In the genomic region with DNA sequence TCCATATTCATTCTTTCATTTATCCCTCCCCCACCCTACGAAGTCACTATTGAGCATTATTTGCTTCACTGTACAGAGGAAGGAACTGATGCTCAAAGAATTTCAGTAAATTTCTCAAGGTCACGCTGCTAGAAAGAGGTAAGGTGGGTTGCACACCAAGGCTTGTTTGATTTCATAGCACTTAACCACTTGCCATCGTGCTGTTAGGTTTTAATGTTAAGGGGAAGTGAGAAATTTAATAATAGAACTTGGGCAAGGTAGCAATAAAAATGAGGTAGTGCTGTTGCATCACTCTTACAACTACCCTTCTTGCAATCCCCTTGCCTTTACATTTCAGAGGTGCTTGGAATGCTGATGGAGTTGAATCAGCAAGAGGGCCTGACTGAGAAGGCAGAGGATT, we compare ENCODE assay signal across 11 cellular contexts.
DNase-seq lines count a peak whose midpoint lies in the region; ATAC-seq, FAIRE-seq and TF ChIP-seq lines count a peak whose summit lies in the region.
"Had no signal": no experiment of that assay in that cellular context is flagged by ENCODE, and none has a peak within 500 bp of the region (broad histone marks: within the 10 kb centered on the region; RNA-seq: fewer than 3 reads in every experiment).

No MANE protein-coding gene starts in this region.

- peak; percentile 69 for ATAC-seq in GM21360 (IDR thresholded peaks at IDR 0.05; ENCODE audit: unreplicated experiment)
- ATAC-seq in HG03139 (IDR thresholded peaks at IDR 0.05; ENCODE audit: unreplicated experiment): peak; percentile 60
- ATAC-seq: GM23338 had no signal

- no peak for FAIRE-seq in HTR-8/SVneo (lab: Jason Lieb, UNC)

- no peak for TF ChIP-seq CTCF in GM10266 (IDR thresholded peaks at IDR 0.05; ENCODE audit: control insufficient read depth, insufficient read depth, low read depth, missing control alignments)

- DNase-seq in CD1c-positive myeloid dendritic cell (ENCODE audit: extremely low spot score) (peak; percentile 67), SIG-M5 (lab: John Stamatoyannopoulos, UW) (peak; percentile 21), LoVo (ENCODE audit: low spot score) (no peak), GM10266 (ENCODE audit: extremely low spot score) (no peak), DMS53 treated with DMSO at 0.1 percent for 48 hours (lab: John Stamatoyannopoulos, UW; ENCODE audit: unreplicated experiment) (no peak), HTR-8/SVneo (ENCODE audit: insufficient read length, low spot score) (no peak)
- DNase-seq: activated CD4-positive, alpha-beta T cell treated with anti-CD3 and anti-CD28 coated beads, Interleukin-2, amount 50 U/mL, for 1 hour; NCI-H345 had no signal

Comparison
In these comparisons a context has a peak if more than half of its experiments do, and no peak if none do; other contexts are left out.
1. DNase-seq: peak in CD1c-positive myeloid dendritic cell (single experiment) and SIG-M5 (single experiment); none in LoVo (single experiment), GM10266 (single experiment), DMS53 treated with DMSO at 0.1 percent for 48 hours (single experiment) and HTR-8/SVneo (single experiment).